In the genomic region with DNA sequence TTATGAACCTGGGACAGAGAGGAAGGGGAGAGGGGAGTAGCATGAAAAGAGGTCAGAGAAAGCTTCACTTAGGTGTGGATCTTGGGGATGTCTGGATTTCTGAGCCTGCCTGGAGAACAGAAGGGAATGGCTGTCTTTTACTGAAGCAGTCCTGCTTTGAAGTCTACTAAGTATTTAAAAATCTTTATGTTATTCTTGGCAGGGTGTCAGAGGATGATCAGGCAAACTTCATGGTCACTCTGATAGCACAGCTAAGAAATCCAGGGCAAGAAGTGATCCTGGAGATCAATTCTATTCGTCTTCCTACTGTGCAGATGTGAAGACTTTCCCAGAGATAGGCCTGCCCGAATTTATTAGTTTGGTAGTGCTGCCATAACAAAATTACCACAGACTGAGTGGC, we compare ENCODE assay signal across 23 cellular contexts.
"Had no signal": no experiment of that assay in that cellular context is flagged by ENCODE, and none has a peak within 500 bp of the region (broad histone marks: within the 10 kb centered on the region; RNA-seq: fewer than 3 reads in every experiment).

No MANE protein-coding gene starts in this region.

- H3K36me3 ChIP-seq: colonic mucosa, esophagus squamous epithelium, heart right ventricle, left lung, spleen, tibial nerve had no signal

- DNase-seq: activated CD4-positive, alpha-beta T cell treated with anti-CD3 and anti-CD28 coated beads, Interleukin-2, amount 50 U/mL, for 1 hour; activated CD8-positive, alpha-beta T cell treated with anti-CD3 and anti-CD28 coated beads for 36 hours; activated naive CD8-positive, alpha-beta T cell treated with anti-CD3 and anti-CD28 coated beads, Interleukin-2, amount 50 U/mL, for 24 hours; activated T-cell treated with anti-CD3 and anti-CD28 coated beads, Interleukin-2, amount 50 U/mL, for 4 hours; amygdala; colonic mucosa; effector CD8-positive, alpha-beta T cell; esophagus squamous epithelium; heart right ventricle; left lung; mesendoderm; mucosa of descending colon; posterior cingulate gyrus; right cardiac atrium; spleen; stimulated activated naive CD4-positive, alpha-beta T cell treated with Interleukin-2 at 50 U/mL for 16 hours; T-helper 2 cell had no signal

- H3K27me3 ChIP-seq: colonic mucosa, esophagus squamous epithelium, heart right ventricle, left lung, spleen, tibial nerve had no signal

- H3K4me3 ChIP-seq: colonic mucosa, esophagus squamous epithelium, heart right ventricle, left lung, lung, mucosa of descending colon, spleen, tibial nerve had no signal

- H3K27ac ChIP-seq: colonic mucosa, epithelial cell of prostate, esophagus squamous epithelium, heart right ventricle, left lung, spleen, tibial nerve had no signal

- H3K4me1 ChIP-seq: colonic mucosa, esophagus squamous epithelium, left lung, tibial nerve had no signal

- H3K9me3 ChIP-seq: colonic mucosa, esophagus squamous epithelium, left lung, mucosa of descending colon had no signal

- ATAC-seq: activated CD8-positive, alpha-beta T cell treated with anti-CD3 and anti-CD28 coated beads for 36 hours; activated naive CD8-positive, alpha-beta T cell treated with anti-CD3 and anti-CD28 coated beads, Interleukin-2, amount 50 U/mL, for 24 hours; activated T-cell treated with anti-CD3 and anti-CD28 coated beads, Interleukin-2, amount 50 U/mL, for 4 hours; activated T-helper 17 cell treated with anti-CD3 and anti-CD28 coated beads, Interleukin-2, amount 50 U/mL, for 72 hours; heart right ventricle; left lung; mucosa of descending colon; natural killer cell treated with Interleukin-12 subunit alpha and Interleukin-12 subunit beta and Interleukin-15 and Interleukin-18, amount 100 ng/mL, for 72 hours; right cardiac atrium; WTC11 had no signal
